ENCODE assay signal across 27 cellular contexts in the genomic region with DNA sequence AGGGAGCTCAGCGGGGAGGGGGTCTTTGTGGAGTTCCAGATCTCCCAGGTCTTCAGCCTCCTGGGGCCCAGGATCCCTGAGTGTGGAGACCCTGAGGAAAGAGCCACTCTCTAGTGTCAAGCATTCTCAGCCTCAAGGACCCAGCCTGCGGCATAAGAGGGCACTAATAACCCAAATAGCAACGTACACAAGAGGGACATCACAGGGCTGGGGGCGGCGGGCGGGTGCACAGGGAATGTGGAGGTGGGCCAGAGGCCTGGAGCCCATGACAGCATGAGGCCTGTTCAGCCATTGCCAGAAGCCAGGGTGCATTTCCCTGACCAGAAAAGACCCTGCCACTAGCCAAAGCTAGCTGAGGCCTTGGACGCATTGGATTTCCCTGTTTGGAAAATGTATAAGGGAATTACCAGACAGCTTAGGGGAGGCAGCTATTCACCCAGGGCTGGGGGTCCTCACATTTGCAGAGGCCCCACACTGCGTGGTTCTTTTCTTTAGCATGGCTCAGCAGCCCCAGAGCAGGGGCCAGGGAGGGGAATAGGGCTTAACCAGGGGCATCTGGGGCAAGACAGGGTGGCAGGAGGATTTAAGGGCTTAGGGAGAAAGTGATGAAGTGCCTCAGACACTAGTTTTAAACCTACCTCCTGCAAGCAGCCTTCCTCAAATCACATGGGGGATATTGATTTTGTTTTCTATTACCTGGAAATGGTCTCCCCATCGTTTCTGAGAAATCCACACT. TPM values are rescaled to one million over a fixed set of nuclear protein-coding genes. Genes with fewer than 3 reads are reported as not detected.
DNase-seq lines count a peak whose midpoint lies in the region; ATAC-seq, FAIRE-seq and TF ChIP-seq lines count a peak whose summit lies in the region.
"Had no signal": no experiment of that assay in that cellular context is flagged by ENCODE, and none has a peak within 500 bp of the region (broad histone marks: within the 10 kb centered on the region; RNA-seq: fewer than 3 reads in every experiment).

No MANE protein-coding gene starts in this region.

- H3K4me3 ChIP-seq in heart left ventricle (no peak overlapping the region), H1 (ENCODE audit: extremely low read depth in 1 of 4, insufficient read depth in 2 of 4, low read depth in 3 of 4, low read length in 4 of 4) (no peak overlapping the region), osteoblast (ENCODE audit: insufficient read depth, low read length) (no peak overlapping the region)
- H3K4me3 ChIP-seq: PC-9 had no signal

- H2AK5ac ChIP-seq in H1 (ENCODE audit: low read depth, low read length), result no peak overlapping the region

- H2BK12ac ChIP-seq in H1 (ENCODE audit: low read depth, low read length), result no peak overlapping the region

- no peak overlapping the region for H3K4ac ChIP-seq in H1 (replicated peaks; ENCODE audit: insufficient read length, low read depth, low read length)

- no peak overlapping the region for H3K27ac Mint-ChIP-seq in type B pancreatic cell

- H3K4me2 ChIP-seq in H1 (ENCODE audit: insufficient read depth in 1 of 2, low read depth in 2 of 2, low read length in 2 of 2) (no peak overlapping the region), osteoblast (ENCODE audit: insufficient read depth, low read length) (no peak overlapping the region)
- H3K4me2 ChIP-seq: PC-9 had no signal

- no peak overlapping the region for H3K14ac ChIP-seq in H1 (ENCODE audit: insufficient read length)

- H2AFZ ChIP-seq in H1 (ENCODE audit: low read length) (no peak overlapping the region), osteoblast (ENCODE audit: low read length) (no peak overlapping the region)
- H2AFZ ChIP-seq: PC-9 had no signal

- H3K79me2 ChIP-seq in H1 (ENCODE audit: control insufficient read depth in 1 of 2, insufficient read depth in 2 of 2, low read length in 2 of 2), result no peaks in the 10 kb centered on the region
- H3K79me2 ChIP-seq in osteoblast (ENCODE audit: insufficient read depth, low read length), result no peaks in the 10 kb centered on the region

- no peak for TF ChIP-seq RAD21 in H1 (IDR thresholded peaks at IDR 0.05 in 1 of 2, conservative IDR thresholded peaks at IDR 0.05 in 1 of 2; ENCODE audit: low read depth in 2 of 2, low read length in 2 of 2)

- peak overlapping the region; percentile 41; the same call in 1 of the 2 replicates for H4K8ac ChIP-seq in H1 (ENCODE audit: extremely low read depth, insufficient read depth, low read length)

- no peaks in the 10 kb centered on the region for H3K36me3 ChIP-seq in heart left ventricle
- H3K36me3 ChIP-seq in H1 (ENCODE audit: control insufficient read depth in 2 of 4, insufficient read depth in 4 of 4, low read length in 3 of 4), result no peaks in the 10 kb centered on the region
- no peaks in the 10 kb centered on the region for H3K36me3 ChIP-seq in osteoblast (ENCODE audit: insufficient read depth, low read length)
- H3K36me3 ChIP-seq: BE2C had no signal

- H3K23me2 ChIP-seq in H1 (ENCODE audit: low read depth, low read length), result no peaks in the 10 kb centered on the region

- no peak for TF ChIP-seq CTCF in heart left ventricle (IDR thresholded peaks at IDR 0.05)
- no peak for TF ChIP-seq CTCF in H1 (IDR thresholded peaks at IDR 0.05; ENCODE audit: control extremely low read depth in 1 of 3, insufficient read depth in 1 of 3, low read depth in 1 of 3, low read length in 3 of 3)
- no peak for TF ChIP-seq CTCF in osteoblast (IDR thresholded peaks at IDR 0.05; ENCODE audit: extremely low read depth, low read depth, low read length)
- TF ChIP-seq CTCF in type B pancreatic cell (conservative IDR thresholded peaks at IDR 0.05), result no peak

- POLR2A ChIA-PET in H1 (lab: Charles Lee; ENCODE audit: partially characterized antibody), result interaction anchor here (1.1 kb wide), 1 partner anchor 15 kb away, joined by 3 read pairs; no protein-coding TSS in a partner anchor

- H3K9me3 ChIP-seq in heart left ventricle (no peaks in the 10 kb centered on the region), H1 (ENCODE audit: insufficient read depth in 2 of 2, low read depth in 1 of 2, low read length in 1 of 2) (no peaks in the 10 kb centered on the region), osteoblast (ENCODE audit: low read depth, low read length) (no peaks in the 10 kb centered on the region)
- H3K9me3 ChIP-seq: BE2C had no signal

- intact Hi-C loops in cardiac septum (cut with DNase I), result no loop called here
- intact Hi-C loops in heart left ventricle (cut with DNase I), result no loop called here

- no peak for TF ChIP-seq POLR2A in heart left ventricle (IDR thresholded peaks at IDR 0.05)
- no peak for TF ChIP-seq POLR2A in H1 (IDR thresholded peaks at IDR 0.05; ENCODE audit: control extremely low read depth in 1 of 2, low read depth in 2 of 2, low read length in 2 of 2)

- peaks cover 6% of the 10 kb centered on the region for H3K4me1 Mint-ChIP-seq in type B pancreatic cell (ENCODE audit: unreplicated experiment)

- CTCF ChIA-PET in H1 (lab: Charles Lee; ENCODE audit: partially characterized antibody), result interaction anchor here (0.9 to 8.4 kb wide), 8 partner anchors 8 to 164 kb away, joined by 3 to 43 read pairs (median 4); no protein-coding TSS in a partner anchor

- FAIRE-seq in H1 (lab: Jason Lieb, UNC), result no peak
- FAIRE-seq: GM12891, H54, HepG2 had no signal

- H2BK20ac ChIP-seq in H1 (ENCODE audit: low read length), result no peak overlapping the region

- H3K27me3 ChIP-seq in heart left ventricle (peaks cover 0 to 27% (median 3%) of the 10 kb centered on the region in 9 donors), H1 (replicated peaks in 1 of 4; ENCODE audit: control insufficient read depth in 3 of 4, extremely low read depth in 1 of 4, insufficient read depth in 3 of 4, low read length in 3 of 4) (no peaks in the 10 kb centered on the region; a peak in 2 of 7 replicates), osteoblast (ENCODE audit: insufficient read depth, low read length) (peaks cover 16% of the 10 kb centered on the region)
- H3K27me3 ChIP-seq: BE2C had no signal

- H3K27me3 Mint-ChIP-seq in type B pancreatic cell, result peaks cover 27% of the 10 kb centered on the region

- H3K4me1 ChIP-seq in heart left ventricle, result peaks cover 0 to 30% (median 0%) of the 10 kb centered on the region in 12 donors
- H3K4me1 ChIP-seq in H1 (replicated peaks in 1 of 4; ENCODE audit: control insufficient read depth in 3 of 4, insufficient read depth in 4 of 4, low read length in 3 of 4), result no peaks in the 10 kb centered on the region
- peaks cover 4% of the 10 kb centered on the region for H3K4me1 ChIP-seq in osteoblast (ENCODE audit: insufficient read depth, low read length)
- H3K4me1 ChIP-seq: BE2C had no signal

- H3K27ac ChIP-seq in heart left ventricle (no peak overlapping the region), H1 (ENCODE audit: low read depth, low read length) (no peak overlapping the region), osteoblast (ENCODE audit: low read depth, low read length) (no peak overlapping the region)
- H3K27ac ChIP-seq: PC-9 had no signal

- no peak for ATAC-seq in heart left ventricle
- ATAC-seq in GM18858 (IDR thresholded peaks at IDR 0.05; ENCODE audit: unreplicated experiment), result no peak
- ATAC-seq: HepG2 had no signal

- no peaks in the 10 kb centered on the region for H4K20me1 ChIP-seq in H1 (replicated peaks in 1 of 2; ENCODE audit: control insufficient read depth in 1 of 2, insufficient read depth in 2 of 2, low read length in 2 of 2)
- H4K20me1 ChIP-seq in osteoblast (ENCODE audit: insufficient read depth, low read length), result no peaks in the 10 kb centered on the region

- H2BK120ac ChIP-seq in H1 (replicated peaks; ENCODE audit: low read depth, low read length), result no peak overlapping the region

- H3K4me3 Mint-ChIP-seq in type B pancreatic cell, result no peak overlapping the region

- no peak overlapping the region for H2BK15ac ChIP-seq in H1 (ENCODE audit: low read length)

- H3K36me3 Mint-ChIP-seq in type B pancreatic cell, result no peaks in the 10 kb centered on the region

- H2BK5ac ChIP-seq in H1 (ENCODE audit: low read depth, low read length), result no peak overlapping the region

- 85 to 95% (median 92%) methylated on average over 8 to 9 of the region's 9 CpGs for WGBS in heart left ventricle, 4 donors
- WGBS in H1 (ENCODE audit: extremely low coverage in 1 of 2, insufficient coverage in 1 of 2, insufficient read length in 1 of 2, insufficient replicate concordance in 2 of 2, low coverage in 1 of 2, low lambda C conversion rate in 2 of 2, missing lambda C conversion rate in 1 of 2), 2 experiments, result 96% methylated on average over 9 of the region's 9 CpGs; no CpG with 5 or more reads in 1 of the 2 experiments

- no peak for TF ChIP-seq EP300 in H1 (IDR thresholded peaks at IDR 0.05; ENCODE audit: borderline replicate concordance in 1 of 2, low read depth in 2 of 2, low read length in 2 of 2)

- no peak overlapping the region for H4K91ac ChIP-seq in H1 (replicated peaks; ENCODE audit: insufficient read length, low read length)

- no peak overlapping the region for H3K9ac ChIP-seq in H1 (replicated peaks in 1 of 4; ENCODE audit: extremely low read depth in 1 of 4, low read depth in 3 of 4, low read length in 3 of 4)

- H3K9me3 Mint-ChIP-seq in type B pancreatic cell, result no peaks in the 10 kb centered on the region

- peak; percentile 14 for DNase-seq in cardiac septum (ENCODE audit: low spot score)
- DNase-seq in heart left ventricle, result no peak
- no peak for DNase-seq in H1 (ENCODE audit: low read depth in 1 of 2, low spot score in 2 of 2)
- peak; percentile 15 for DNase-seq in osteoblast (ENCODE audit: insufficient read length, low spot score, missing footprints)
- no peak for DNase-seq in NCI-H2107 (lab: John Stamatoyannopoulos, UW)
- DNase-seq in SIG-M5 treated with dmso at 0.1 percent for 504 hours (lab: John Stamatoyannopoulos, UW; ENCODE audit: unreplicated experiment), result no peak
- DNase-seq in type B pancreatic cell (ENCODE audit: extremely low spot score, unreplicated experiment), result no peak
- DNase-seq: 8988T; ACHN; BE2C; Calu3; DMS79 treated with DMSO at 0.1 percent for 48 hours; GF-D8; Karpas-422; NCI-H1092 treated with DMSO at 0.1 percent for 48 hours; NCI-H1436; NCI-H187; NCI-H748 treated with DMSO at 0.1 percent for 48 hours; NK-92 treated with Interleukin-12 subunit alpha and Interleukin-12 subunit beta, amount 100 ng/mL, for 24 hours; PC-9; RPMI8226; SHP77 had no signal

- H3K23ac ChIP-seq in H1 (ENCODE audit: insufficient read length), result no peak overlapping the region

- no peaks in the 10 kb centered on the region for H3K79me1 ChIP-seq in H1 (ENCODE audit: low read depth, low read length)

- no peak overlapping the region for H3K18ac ChIP-seq in H1 (ENCODE audit: extremely low read depth, low read length)

- no peak overlapping the region for H4K5ac ChIP-seq in H1 (ENCODE audit: insufficient read length, low read depth, low read length)

- no peak overlapping the region for H3K56ac ChIP-seq in H1 (replicated peaks; ENCODE audit: insufficient read length, low read depth, low read length)

RNA-seq across cellular contexts. Expression of a gene that starts 13.5 kb away (rescaled TPM):
- not detected for total RNA-seq in cardiac septum
- 1 to 10 TPM in 1 of 9 donors, under 1 TPM in 4, not detected in 4; 0.07 to 2.2 (median 0.18) TPM for total RNA-seq in heart left ventricle
- polyA plus RNA-seq in heart left ventricle, result 1 to 10 TPM in 1 of 2 donors, under 1 TPM in 1; 0.23 to 1.4 TPM
- total RNA-seq in H1 (2021; fragmentation: NEBNext Ultra II Directional; extraction: Animal tissue kit (Norgen Biotek cat#: 25700)), result 0.46 and 0.63 TPM in 2 replicates
- polyA plus RNA-seq in H1 (2011; rRNA removed), result 0.91 and 1.4 TPM in 2 replicates
- 0.76 TPM for polyA plus RNA-seq in H1 (2011; cell fraction: cytosol; rRNA removed)
- 1.3 TPM for polyA plus RNA-seq in H1 (2011; cell fraction: nucleus; rRNA removed)
- polyA plus RNA-seq in H1 (2012, experiment 1 of 2), result 0.42 to 0.79 TPM (median 0.60 TPM) in 4 replicates
- 0.26 TPM for polyA plus RNA-seq in H1 (2012, experiment 2 of 2)
- 0.73 TPM for polyA plus RNA-seq in H1 (2013, experiment 1 of 2)
- polyA plus RNA-seq in H1 (2013, experiment 2 of 2), result 0.70 TPM
- polyA minus RNA-seq in H1 (2011; rRNA and poly(A)+ RNA removed), result 0.51 and 0.63 TPM in 2 replicates
- polyA minus RNA-seq in H1 (2011; cell fraction: cytosol; rRNA and poly(A)+ RNA removed), result not detected
- polyA minus RNA-seq in H1 (2011; cell fraction: nucleus; rRNA and poly(A)+ RNA removed), result 0.70 TPM
- total RNA-seq in osteoblast, result under 0.01 TPM in 2 replicates
- not detected in 2 replicates for total RNA-seq in type B pancreatic cell (ENCODE audit: low replicate concordance)
- total RNA-seq: Calu3, HepG2, HT1080, PC-9 had no signal
- polyA plus RNA-seq: HepG2 had no signal

RNA-seq across cellular contexts. Expression of a gene that starts 22.9 kb away (rescaled TPM):
- total RNA-seq in cardiac septum, result not detected
- total RNA-seq in heart left ventricle, result not detected
- under 1 TPM in 1 of 2 donors, not detected in 1; 0.04 TPM for polyA plus RNA-seq in heart left ventricle
- 0.48 and 0.59 TPM in 2 replicates for total RNA-seq in H1 (2021; fragmentation: NEBNext Ultra II Directional; extraction: Animal tissue kit (Norgen Biotek cat#: 25700))
- polyA plus RNA-seq in H1 (2011; rRNA removed), result 0.20 and 0.31 TPM in 2 replicates
- 0.27 TPM for polyA plus RNA-seq in H1 (2011; cell fraction: cytosol; rRNA removed)
- polyA plus RNA-seq in H1 (2011; cell fraction: nucleus; rRNA removed), result 0.66 TPM
- polyA plus RNA-seq in H1 (2012, experiment 1 of 2), result 0.19 to 0.70 TPM (median 0.62 TPM) in 3 of 4 replicates, not detected in the other
- not detected for polyA plus RNA-seq in H1 (2012, experiment 2 of 2)
- polyA plus RNA-seq in H1 (2013, experiment 1 of 2), result 0.36 TPM
- polyA plus RNA-seq in H1 (2013, experiment 2 of 2), result 0.28 TPM
- 0.29 and 0.60 TPM in 2 replicates for polyA minus RNA-seq in H1 (2011; rRNA and poly(A)+ RNA removed)
- polyA minus RNA-seq in H1 (2011; cell fraction: cytosol; rRNA and poly(A)+ RNA removed), result 1.8 TPM
- polyA minus RNA-seq in H1 (2011; cell fraction: nucleus; rRNA and poly(A)+ RNA removed), result 0.40 TPM
- total RNA-seq in osteoblast, result not detected in 2 replicates
- total RNA-seq in type B pancreatic cell (ENCODE audit: low replicate concordance), result 0.29 and 0.43 TPM in 2 replicates
- total RNA-seq: Calu3, HepG2, HT1080 had no signal
- polyA plus RNA-seq: HepG2 had no signal

Comparison
In these comparisons a context has a peak if more than half of its experiments do, and no peak if none do; other contexts are left out.
1. DNase-seq: peak in cardiac septum (single experiment) and osteoblast (single experiment); none in heart left ventricle (0 of 5), H1 (0 of 2), NCI-H2107 (single experiment), SIG-M5 treated with dmso at 0.1 percent for 504 hours (single experiment) and type B pancreatic cell (single experiment).